18 cellular contexts compared by ENCODE assay signal in genomic region chr13:62767473-62767872, GRCh38.
"Had no signal": no experiment of that assay in that cellular context is flagged by ENCODE, and none has a peak within 500 bp of the region (broad histone marks: within the 10 kb centered on the region; RNA-seq: fewer than 3 reads in every experiment).

No MANE protein-coding gene starts in this region.

- ATAC-seq: esophagus mucosa; heart right ventricle; left lobe of liver; mucosa of descending colon; naive thymus-derived CD8-positive, alpha-beta T cell had no signal

- DNase-seq: effector CD8-positive, alpha-beta T cell; heart right ventricle; hypothalamus; mammary epithelial cell; mucosa of descending colon; naive thymus-derived CD8-positive, alpha-beta T cell; ovary; sigmoid colon; stimulated activated naive CD4-positive, alpha-beta T cell; stomach; substantia nigra; transverse colon had no signal

- H3K4me3 ChIP-seq: coronary artery, heart right ventricle, mucosa of descending colon, ovary, right atrium auricular region, sigmoid colon, skin epidermis, stomach, thoracic aorta, transverse colon had no signal

- H3K4me1 ChIP-seq: heart right ventricle, right atrium auricular region, sigmoid colon, stomach, transverse colon had no signal

- H3K9me3 ChIP-seq: ovary, right atrium auricular region, sigmoid colon, stomach, thoracic aorta, transverse colon had no signal

- H3K27me3 ChIP-seq: heart right ventricle, ovary, right atrium auricular region, sigmoid colon, stomach, transverse colon had no signal

- H3K36me3 ChIP-seq: heart right ventricle, ovary, right atrium auricular region, sigmoid colon, stomach, thoracic aorta, transverse colon had no signal

- H3K27ac ChIP-seq: coronary artery, heart right ventricle, ovary, right atrium auricular region, sigmoid colon, skin epidermis, stomach, thoracic aorta, transverse colon had no signal
